Comparison of ENCODE assay signal across 11 cellular contexts in the genomic region with DNA sequence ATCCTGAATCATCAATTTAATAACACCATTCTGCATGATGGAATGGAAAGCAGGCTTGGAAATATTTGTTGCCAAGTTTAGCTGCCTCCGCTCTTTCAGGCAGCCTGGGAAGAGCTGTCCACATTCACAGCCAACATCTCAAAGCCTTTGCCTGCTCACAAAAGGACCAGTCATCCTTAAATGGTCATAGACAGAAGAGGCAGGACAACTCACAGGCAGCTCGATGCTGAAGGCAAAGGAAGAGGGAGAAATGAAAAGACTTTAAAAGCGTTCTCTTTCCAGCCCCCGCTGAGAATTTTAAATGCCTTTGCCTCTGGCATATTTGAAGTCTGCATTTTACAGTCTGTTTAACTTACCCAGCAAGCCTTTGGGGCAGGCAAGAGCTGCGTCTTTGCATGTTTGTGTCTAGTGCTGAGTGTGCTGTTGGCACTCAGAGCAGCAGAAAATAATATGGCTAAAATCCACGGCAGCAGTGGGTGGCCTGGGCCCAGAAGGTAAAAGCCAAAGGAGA.
DNase-seq lines count a peak whose midpoint lies in the region; ATAC-seq and TF ChIP-seq lines count a peak whose summit lies in the region.
"Had no signal": no experiment of that assay in that cellular context is flagged by ENCODE, and none has a peak within 500 bp of the region (broad histone marks: within the 10 kb centered on the region; RNA-seq: fewer than 3 reads in every experiment).

No MANE protein-coding gene starts in this region.

- H3K4me3 ChIP-seq in HUES64 (ENCODE audit: low read length) (no peak overlapping the region), iPS-18c (ENCODE audit: insufficient read depth, low read depth, low read length) (peak overlapping the region; percentile 11; the same call in 1 of the 2 replicates), stomach smooth muscle (ENCODE audit: low read length in 2 of 2) (peak overlapping the region; percentile 37 to 61)
- H3K4me3 ChIP-seq: lung had no signal

- H3K27ac Mint-ChIP-seq in Calu3 (ENCODE audit: unreplicated experiment) = no peak overlapping the region

- H3K4me3 Mint-ChIP-seq in Calu3 (ENCODE audit: low read depth, unreplicated experiment) = no peak overlapping the region

- H3K27me3 Mint-ChIP-seq in Calu3 (ENCODE audit: unreplicated experiment) = peaks cover 46% of the 10 kb centered on the region

- ATAC-seq in GM21528 (IDR thresholded peaks at IDR 0.05; ENCODE audit: low FRiP score, unreplicated experiment) = no peak

- DNase-seq in cerebellar cortex (ENCODE audit: low spot score) = peak; percentile 93
- no peak for DNase-seq in HPDE6-E6E7 (ENCODE audit: extremely low spot score)
- DNase-seq in Calu3 = no peak
- DNase-seq in stimulated activated CD4-positive, alpha-beta T cell treated with anti-CD3 and anti-CD28 coated beads, Interleukin-4, amount 100 ng/mL, for 1 hour = no peak
- DNase-seq: NCI-H526 treated with DMSO at 0.1 percent for 48 hours, T1000 had no signal

- H3K27ac ChIP-seq in HUES64 (ENCODE audit: low read depth, low read length) (peak overlapping the region; percentile 45), stomach smooth muscle (ENCODE audit: low read length) (peak overlapping the region; percentile 81)

- H3K4me1 ChIP-seq in HUES64 (ENCODE audit: insufficient read depth, low read length) (peaks cover 25% of the 10 kb centered on the region), stomach smooth muscle (ENCODE audit: control insufficient read depth, insufficient read depth, low read length) (peaks cover 24% of the 10 kb centered on the region)

- no peaks in the 10 kb centered on the region for H3K9me3 Mint-ChIP-seq in Calu3 (ENCODE audit: low read depth, unreplicated experiment)

- no peaks in the 10 kb centered on the region for H3K27me3 ChIP-seq in HUES64 (ENCODE audit: insufficient read depth, low read length)
- no peaks in the 10 kb centered on the region for H3K27me3 ChIP-seq in stomach smooth muscle (ENCODE audit: control insufficient read depth in 1 of 2, insufficient read depth in 2 of 2, low read length in 2 of 2)

- no peaks in the 10 kb centered on the region for H3K4me1 Mint-ChIP-seq in Calu3 (ENCODE audit: low read depth, unreplicated experiment)

- TF ChIP-seq CTCF in Calu3 (IDR thresholded peaks at IDR 0.05; ENCODE audit: unreplicated experiment) = no peak

- WGBS in HUES64 = 44% methylated on average over 6 of the region's 6 CpGs

- H3K36me3 ChIP-seq in HUES64 (ENCODE audit: insufficient read depth, low read length) (no peaks in the 10 kb centered on the region), stomach smooth muscle (ENCODE audit: control insufficient read depth in 2 of 2, insufficient read depth in 2 of 2, low read length in 2 of 2) (no peaks in the 10 kb centered on the region)

- no TSS peak for BruUV-seq in Calu3 (replicated peaks; lab: Mats Ljungman, UMichigan)

- no peaks in the 10 kb centered on the region for H3K36me3 Mint-ChIP-seq in Calu3 (ENCODE audit: insufficient read depth, unreplicated experiment)

- intact Hi-C loops in Calu3 (cut with micrococcal nuclease; ENCODE audit: unreplicated experiment) = no loop called here

- CTCF ChIA-PET in Calu3 (lab: Charles Lee) = no interaction called here

- H3K9ac ChIP-seq in HUES64 (ENCODE audit: low read depth, low read length) (no peak overlapping the region), stomach smooth muscle (ENCODE audit: low read length in 2 of 2) (peak overlapping the region in 1 of 2 donors; percentile 47)

- no peaks in the 10 kb centered on the region for H3K9me3 ChIP-seq in HUES64 (ENCODE audit: insufficient read depth, low read depth, low read length)
- peaks cover 4% of the 10 kb centered on the region for H3K9me3 ChIP-seq in iPS-18c (ENCODE audit: control insufficient read depth, insufficient read depth, low read length)
- H3K9me3 ChIP-seq in stomach smooth muscle (ENCODE audit: control insufficient read depth in 2 of 2, low read length in 2 of 2) = no peaks in the 10 kb centered on the region
